Comparison of ENCODE assay signal across 11 cellular contexts in genomic region chr5:172427202-172427601, GRCh38. TPM values are rescaled to one million over a fixed set of nuclear protein-coding genes. Genes with fewer than 3 reads are reported as not detected.
"Had no signal": no experiment of that assay in that cellular context is flagged by ENCODE, and none has a peak within 500 bp of the region (broad histone marks: within the 10 kb centered on the region; RNA-seq: fewer than 3 reads in every experiment).

No MANE protein-coding gene starts in this region.

- H3K36me3 ChIP-seq: cardiac muscle cell, upper lobe of right lung had no signal

- H3K27ac ChIP-seq: cardiac muscle cell had no signal

- H3K27me3 ChIP-seq: cardiac muscle cell, upper lobe of right lung had no signal

- H3K4me3 ChIP-seq: cardiac muscle cell, upper lobe of right lung had no signal

- ATAC-seq: stimulated activated naive B cell treated with anti-CD40 and anti-IgM and Interleukin-4, amounts not matched to agents 10 μg/mL and 1 μg/mL and 100 μg/mL, for 72 hours; upper lobe of right lung had no signal

- DNase-seq: activated CD4-positive, alpha-beta T cell treated with anti-CD3 and anti-CD28 coated beads, Interleukin-2, amount 50 U/mL, for 1 hour; activated CD4-positive, CD25-positive, alpha-beta regulatory T cell; activated naive CD4-positive, alpha-beta T cell; activated naive CD8-positive, alpha-beta T cell treated with anti-CD3 and anti-CD28 coated beads, Interleukin-2, amount 10 ng/mL, durations not matched to agents 7 days and 5 days; erythroblast; immature natural killer cell; stimulated activated CD4-positive, alpha-beta T cell treated with anti-CD3 and anti-CD28 coated beads, Interleukin-12 subunit alpha, Interleukin-12 subunit beta, amount 100 ng/mL, for 4 hours; stimulated activated naive B cell treated with anti-CD40 and anti-IgM and Interleukin-4, amounts not matched to agents 10 μg/mL and 1 μg/mL and 100 μg/mL, for 72 hours; substantia nigra; upper lobe of right lung had no signal

- H3K9me3 ChIP-seq: upper lobe of right lung had no signal

RNA-seq across cellular contexts. Expression of gene SH3PXD2B, which starts 27.1 kb away (rescaled TPM):
- polyA plus RNA-seq: immature natural killer cell had no signal
